In genomic region chr2:67797801-67798535, GRCh38 we compare ENCODE assay signal across 11 cellular contexts.
DNase-seq lines count a peak whose midpoint lies in the region; ATAC-seq, FAIRE-seq and TF ChIP-seq lines count a peak whose summit lies in the region.
"Had no signal": no experiment of that assay in that cellular context is flagged by ENCODE, and none has a peak within 500 bp of the region (broad histone marks: within the 10 kb centered on the region; RNA-seq: fewer than 3 reads in every experiment).

No MANE protein-coding gene starts in this region.

- no peaks in the 10 kb centered on the region for H3K36me3 Mint-ChIP-seq in CD4-positive, alpha-beta T cell (ENCODE audit: low read depth)

- ATAC-seq in HepG2 (no peak), right lobe of liver (no peak), aorta (ENCODE audit: low FRiP score) (no peak)
- no peak for ATAC-seq in CD4-positive, alpha-beta T cell (ENCODE audit: poor library complexity)

- TF ChIP-seq POLR2A in HepG2 (IDR thresholded peaks at IDR 0.05; ENCODE audit: insufficient read depth in 1 of 2, low read depth in 2 of 2, low read length in 2 of 2) (no peak), right lobe of liver (IDR thresholded peaks at IDR 0.05) (no peak), transverse colon (IDR thresholded peaks at IDR 0.05) (no peak)

- no peaks in the 10 kb centered on the region for H3K27me3 ChIP-seq in HepG2 (ENCODE audit: control insufficient read depth in 1 of 2, insufficient read depth in 2 of 2, low read length in 2 of 2)
- no peaks in the 10 kb centered on the region for H3K27me3 ChIP-seq in right lobe of liver
- no peaks in the 10 kb centered on the region for H3K27me3 ChIP-seq in aorta (ENCODE audit: control insufficient read depth in 1 of 2, insufficient read depth in 2 of 2, low read length in 1 of 2)
- H3K27me3 ChIP-seq in CD4-positive, alpha-beta T cell (ENCODE audit: control insufficient read depth, insufficient read depth, low read length) = no peaks in the 10 kb centered on the region
- no peaks in the 10 kb centered on the region for H3K27me3 ChIP-seq in transverse colon

- H3K4me3 ChIP-seq in HepG2 (replicated peaks in 1 of 3; ENCODE audit: insufficient read depth in 1 of 3, low read depth in 2 of 3, low read length in 3 of 3) (no peak overlapping the region), right lobe of liver (no peak overlapping the region), SK-N-MC (peak overlapping the region; percentile 16; the same call in 1 of the 2 replicates), foreskin fibroblast (ENCODE audit: low read depth in 1 of 2, low read length in 2 of 2) (no peak overlapping the region), aorta (ENCODE audit: low read length in 2 of 2) (no peak overlapping the region), transverse colon (no peak overlapping the region)

- POLR2A ChIA-PET in HepG2 (lab: Yijun Ruan, JAX) = no interaction called here
- POLR2A ChIA-PET in CD4-positive, alpha-beta T cell (lab: Charles Lee) = no interaction called here

- TF ChIP-seq CTCF in HepG2 (CRISPR knock-in tag; IDR thresholded peaks at IDR 0.05) = no peak
- no peak for TF ChIP-seq CTCF in right lobe of liver (IDR thresholded peaks at IDR 0.05)
- TF ChIP-seq CTCF in foreskin fibroblast (IDR thresholded peaks at IDR 0.05; ENCODE audit: low read depth, low read length) = no peak
- no peak for TF ChIP-seq CTCF in CD4-positive, alpha-beta T cell (IDR thresholded peaks at IDR 0.05)
- no peak for TF ChIP-seq CTCF in transverse colon (IDR thresholded peaks at IDR 0.05)

- no peak overlapping the region for H3K27ac ChIP-seq in HepG2 (ENCODE audit: extremely low read length, insufficient read depth, low read length)
- H3K27ac ChIP-seq in right lobe of liver = no peak overlapping the region
- H3K27ac ChIP-seq in SK-N-MC = no peak overlapping the region
- H3K27ac ChIP-seq in aorta (ENCODE audit: low read depth in 1 of 2, low read length in 2 of 2) = peak overlapping the region; percentile 15 to 81
- no peak overlapping the region for H3K27ac ChIP-seq in CD4-positive, alpha-beta T cell (ENCODE audit: low read depth, low read length)
- H3K27ac ChIP-seq in transverse colon = peak overlapping the region in 1 of 4 donors; percentile 3

- WGBS in HepG2 (ENCODE audit: low lambda C conversion rate) = 7% methylated on average over 7 of the region's 7 CpGs
- 38% methylated on average over 7 of the region's 7 CpGs for WGBS in right lobe of liver (ENCODE audit: insufficient coverage, low coverage, low lambda C conversion rate, missing lambda C conversion rate)
- WGBS in aorta, 2 donors = 4 to 7% methylated on average over 7 of the region's 7 CpGs
- 37% methylated on average over 7 of the region's 7 CpGs for WGBS in transverse colon (ENCODE audit: low coverage in 1 of 2), 2 donors

- no peak for FAIRE-seq in HepG2 (lab: Jason Lieb, UNC)

- H3K9me3 ChIP-seq in HepG2 (ENCODE audit: low read length) (no peaks in the 10 kb centered on the region), right lobe of liver (no peaks in the 10 kb centered on the region), SK-N-MC (ENCODE audit: low read depth, low read length) (no peaks in the 10 kb centered on the region), aorta (ENCODE audit: control insufficient read depth, low read length) (no peaks in the 10 kb centered on the region), transverse colon (no peaks in the 10 kb centered on the region)
- H3K9me3 ChIP-seq in CD4-positive, alpha-beta T cell (ENCODE audit: control insufficient read depth, low read length) = no peaks in the 10 kb centered on the region

- H3K79me2 ChIP-seq in HepG2 (ENCODE audit: insufficient read depth, low read length) = no peaks in the 10 kb centered on the region

- TF ChIP-seq EP300 in HepG2 (IDR thresholded peaks at IDR 0.05; ENCODE audit: low read depth in 2 of 2, low read length in 2 of 2) (no peak), HepG2 (CRISPR knock-in tag; IDR thresholded peaks at IDR 0.05; ENCODE audit: borderline replicate concordance) (no peak), transverse colon (IDR thresholded peaks at IDR 0.05; ENCODE audit: low read depth) (no peak)

- H3K27ac Mint-ChIP-seq in CD4-positive, alpha-beta T cell = no peak overlapping the region

- in situ Hi-C loops in HepG2 (cut with HindIII; ENCODE audit: extremely low pct_ligation_motif_present, low pct_unique_long_range_greater_than_20kb) (no loop called here), transverse colon (cut with MboI; ENCODE audit: low pct_ligation_motif_present in 1 of 4, low pct_unique_long_range_greater_than_20kb in 1 of 4, low sequenced_read_pairs in 3 of 4) (no loop called here)

- no peaks in the 10 kb centered on the region for H3K9me3 Mint-ChIP-seq in CD4-positive, alpha-beta T cell

- H3K9ac ChIP-seq in HepG2 (ENCODE audit: insufficient read depth, low read depth, low read length) (no peak overlapping the region), SK-N-MC (ENCODE audit: insufficient read length) (no peak overlapping the region)

- H3K36me3 ChIP-seq in HepG2 (replicated peaks in 1 of 2; ENCODE audit: control insufficient read depth in 1 of 2, insufficient read depth in 2 of 2, low read length in 2 of 2) (no peaks in the 10 kb centered on the region), right lobe of liver (no peaks in the 10 kb centered on the region), SK-N-MC (ENCODE audit: insufficient read depth, low read length) (no peaks in the 10 kb centered on the region), aorta (ENCODE audit: control insufficient read depth in 1 of 2, insufficient read depth in 2 of 2, low read length in 1 of 2) (no peaks in the 10 kb centered on the region), transverse colon (no peaks in the 10 kb centered on the region)

- H4K20me1 ChIP-seq in HepG2 (ENCODE audit: insufficient read depth, low read length) = no peaks in the 10 kb centered on the region

- intact Hi-C loops in HepG2 (cut with micrococcal nuclease; ENCODE audit: unreplicated experiment) (no loop called here), right lobe of liver (cut with DNase I) (no loop called here), aorta (cut with DNase I) (no loop called here), transverse colon (cut with DNase I; ENCODE audit: low total_unique reads) (no loop called here)
- intact Hi-C loops in CD4-positive, alpha-beta T cell (cut with DNase I, micrococcal nuclease) = no loop called here

- no TSS peak for BruUV-seq in HepG2 (replicated peaks; lab: Mats Ljungman, UMichigan)

- H2AFZ ChIP-seq in HepG2 (ENCODE audit: low read length) = no peak overlapping the region

- H3K4me1 ChIP-seq in HepG2 (ENCODE audit: insufficient read depth, low read length) (no peaks in the 10 kb centered on the region), right lobe of liver (no peaks in the 10 kb centered on the region), aorta (ENCODE audit: control insufficient read depth in 1 of 2, insufficient read depth in 2 of 2, low read length in 2 of 2) (peaks cover 2 to 4% of the 10 kb centered on the region in 2 donors), transverse colon (peaks cover 0 to 7% (median 0%) of the 10 kb centered on the region in 4 donors)

- DNase-seq in HepG2 (ENCODE audit: low spot score) (no peak), right lobe of liver (no peak), SK-N-MC (ENCODE audit: low read depth, low spot score) (no peak), foreskin fibroblast (peak; percentile 36 to 73), aorta (no peak), transverse colon (no peak)
- DNase-seq in stimulated activated CD4-positive, alpha-beta T cell treated with anti-CD3 and anti-CD28 coated beads, Interleukin-2, amount 100 ng/mL, for 48 hours = no peak
- no peak for DNase-seq in CD4-positive, alpha-beta T cell
- DNase-seq: activated effector memory CD4-positive, alpha-beta T cell treated with Interleukin-2 at 50 U/mL for 16 hours; C1 segment of cervical spinal cord; RPMI8226 had no signal

- CTCF ChIA-PET in HepG2 (lab: Yijun Ruan, JAX; ENCODE audit: low intra/inter-chr PET ratio, low total read pairs) = no interaction called here
- CTCF ChIA-PET in CD4-positive, alpha-beta T cell (lab: Charles Lee) = no interaction called here

- no peak overlapping the region for H3K4me2 ChIP-seq in HepG2 (ENCODE audit: low read depth, low read length)

- H3K4me1 Mint-ChIP-seq in CD4-positive, alpha-beta T cell (ENCODE audit: low read depth) = no peaks in the 10 kb centered on the region

- TF ChIP-seq RAD21 in HepG2 (CRISPR knock-in tag; IDR thresholded peaks at IDR 0.05) = no peak

- H3K4me3 Mint-ChIP-seq in CD4-positive, alpha-beta T cell = no peak overlapping the region

- peaks cover under 1% of the 10 kb centered on the region for H3K27me3 Mint-ChIP-seq in CD4-positive, alpha-beta T cell

TF ChIP-seq in HepG2, 621 proteins besides CTCF, POLR2A, EP300 and RAD21:
- TF ChIP-seq U2AF1 (optimal IDR thresholded peaks at IDR 0.05; ENCODE audit: low read depth, low read length) = no peak
- no peak for TF ChIP-seq ZNF235 (CRISPR knock-in tag; IDR thresholded peaks at IDR 0.05; ENCODE audit: borderline replicate concordance)
- peak; percentile 83 for TF ChIP-seq LCORL (IDR thresholded peaks at IDR 0.05)
- no peak for TF ChIP-seq LCORL (CRISPR knock-in tag; IDR thresholded peaks at IDR 0.05)

Comparison
In these comparisons a context has a peak if more than half of its experiments do, and no peak if none do; other contexts are left out.
1. DNase-seq: peak in foreskin fibroblast (2 of 2); none in HepG2 (single experiment), right lobe of liver (0 of 3), SK-N-MC (single experiment), aorta (0 of 2), stimulated activated CD4-positive, alpha-beta T cell treated with anti-CD3 and anti-CD28 coated beads, Interleukin-2, amount 100 ng/mL, for 48 hours (0 of 2), CD4-positive, alpha-beta T cell (0 of 10) and transverse colon (single experiment).
2. H3K27ac ChIP-seq: peak in aorta (2 of 2); none in HepG2 (single experiment), right lobe of liver (0 of 3), SK-N-MC (single experiment) and CD4-positive, alpha-beta T cell (single experiment).